21 cellular contexts compared by ENCODE assay signal in the genomic region with DNA sequence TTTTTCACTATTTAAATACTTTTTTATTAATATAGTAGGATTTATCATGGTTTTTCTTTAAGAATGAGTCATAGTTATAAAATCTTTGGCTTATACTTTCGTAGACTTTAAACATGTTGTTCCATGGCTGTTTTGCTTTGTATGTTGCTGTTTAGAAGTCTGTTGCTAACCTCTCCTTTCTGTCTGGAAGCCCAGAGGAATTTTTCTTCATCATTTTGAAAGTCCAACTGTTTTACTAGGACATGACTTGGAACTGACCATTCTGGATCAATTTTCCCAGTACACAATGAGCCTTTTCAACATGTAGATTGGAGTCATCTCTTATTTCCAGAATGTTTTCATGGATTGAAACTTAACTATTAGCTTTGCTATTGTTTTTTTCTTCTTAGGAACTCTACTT. TPM values are rescaled to one million over a fixed set of nuclear protein-coding genes. Genes with fewer than 3 reads are reported as not detected.
DNase-seq lines count a peak whose midpoint lies in the region; ATAC-seq and TF ChIP-seq lines count a peak whose summit lies in the region.
"Had no signal": no experiment of that assay in that cellular context is flagged by ENCODE, and none has a peak within 500 bp of the region (broad histone marks: within the 10 kb centered on the region; RNA-seq: fewer than 3 reads in every experiment).

No MANE protein-coding gene starts in this region.

- H3K9me3 ChIP-seq in Karpas-422 (ENCODE audit: low read length) (no peaks in the 10 kb centered on the region), right cardiac atrium (ENCODE audit: control insufficient read depth, low read length) (no peaks in the 10 kb centered on the region), thoracic aorta (no peaks in the 10 kb centered on the region)
- H3K9me3 ChIP-seq: ovary, upper lobe of left lung had no signal

- no peaks in the 10 kb centered on the region for H3K9me2 ChIP-seq in Karpas-422 (replicated peaks; ENCODE audit: insufficient read depth, low read length)

- H4K20me1 ChIP-seq in Karpas-422 (ENCODE audit: insufficient read depth, low read depth, low read length): no peaks in the 10 kb centered on the region

- peaks cover 70% of the 10 kb centered on the region for H3K4me1 ChIP-seq in Karpas-422 (ENCODE audit: low read length)
- H3K4me1 ChIP-seq in right cardiac atrium (ENCODE audit: control insufficient read depth, insufficient read depth, low read length): no peaks in the 10 kb centered on the region
- H3K4me1 ChIP-seq in thoracic aorta (ENCODE audit: control insufficient read depth in 1 of 2, low read depth in 2 of 2): peaks cover 0 to 10% of the 10 kb centered on the region in 2 donors
- H3K4me1 ChIP-seq: upper lobe of left lung had no signal

- intact Hi-C loops in right cardiac atrium (cut with DNase I): loop anchor here (5.0 kb wide), 1 partner anchor 134 kb away; no protein-coding TSS in a partner anchor

- DNase-seq in Karpas-422: no peak
- peak; percentile 27 for DNase-seq in dedifferentiated amniotic fluid mesenchymal stem cell (ENCODE audit: extremely low spot score)
- DNase-seq in right cardiac atrium: no peak
- DNase-seq in thoracic aorta (ENCODE audit: low spot score): no peak
- no peak for DNase-seq in NOMO-1 treated with DMSO at 0.1 percent for 48 hours (lab: John Stamatoyannopoulos, UW; ENCODE audit: unreplicated experiment)
- DNase-seq in NCI-H524 (lab: John Stamatoyannopoulos, UW): no peak
- no peak for DNase-seq in stimulated activated CD4-positive, alpha-beta T cell treated with anti-CD3 and anti-CD28 coated beads, Interleukin-4, amount 100 ng/mL, for 24 hours
- no peak for DNase-seq in activated naive CD4-positive, alpha-beta T cell treated with anti-CD3 and anti-CD28 coated beads, Interleukin-2, amount 50 U/mL, for 16 hours
- DNase-seq: activated CD4-positive, alpha-beta T cell treated with anti-CD3 and anti-CD28 coated beads for 1 hour; activated CD8-positive, alpha-beta memory T cell treated with anti-CD3 and anti-CD28 coated beads, Interleukin-2, amount 10 ng/mL, durations not matched to agents 7 days and 5 days; activated effector memory CD4-positive, alpha-beta T cell treated with Interleukin-2 at 50 U/mL for 16 hours; amniotic stem cell; DND-41; H9; NCI-H2081 treated with DMSO at 0.1 percent for 48 hours; NCI-H526 treated with DMSO at 0.1 percent for 48 hours; ovary; stimulated activated naive B cell treated with anti-CD40 and anti-IgM and Interleukin-4, amounts not matched to agents 10 μg/mL and 1 μg/mL and 100 μg/mL, for 72 hours; upper lobe of left lung had no signal

- H2AFZ ChIP-seq in Karpas-422 (ENCODE audit: low read length): no peak overlapping the region

- H3K36me3 ChIP-seq in Karpas-422 (ENCODE audit: insufficient read depth, low read length) (no peaks in the 10 kb centered on the region), thoracic aorta (no peaks in the 10 kb centered on the region)
- H3K36me3 ChIP-seq: ovary had no signal

- H3K27ac ChIP-seq in Karpas-422 (ENCODE audit: low read length) (0 out of 2 replicates have a peak overlapping the region, but pooled peaks have one; percentile 4), right cardiac atrium (ENCODE audit: low read length) (no peak overlapping the region), thoracic aorta (peak overlapping the region; percentile 67 to 69)
- H3K27ac ChIP-seq: HL-60, ovary, SK-N-MC, upper lobe of left lung had no signal

- ATAC-seq in right cardiac atrium: peak; percentile 43 to 78
- no peak for ATAC-seq in thoracic aorta (ENCODE audit: insufficient number of reproducible peaks, low FRiP score, low read depth)
- ATAC-seq: activated CD8-positive, alpha-beta memory T cell treated with anti-CD3 and anti-CD28 coated beads, Interleukin-2, amount 10 ng/mL, durations not matched to agents 7 days and 5 days; stimulated activated naive B cell treated with anti-CD40 and anti-IgM and Interleukin-4, amounts not matched to agents 10 μg/mL and 1 μg/mL and 100 μg/mL, for 72 hours had no signal

- H3K27me3 ChIP-seq in Karpas-422 (ENCODE audit: low read length) (no peaks in the 10 kb centered on the region), right cardiac atrium (ENCODE audit: control insufficient read depth, insufficient read depth) (no peaks in the 10 kb centered on the region), thoracic aorta (replicated peaks; ENCODE audit: insufficient read depth) (no peaks in the 10 kb centered on the region)
- H3K27me3 ChIP-seq: ovary, upper lobe of left lung had no signal

- no peak overlapping the region for H3K9ac ChIP-seq in Karpas-422 (ENCODE audit: low read length)

- TF ChIP-seq CTCF in thoracic aorta (IDR thresholded peaks at IDR 0.05): no peak

- H3K79me2 ChIP-seq in Karpas-422 (ENCODE audit: low read length): no peaks in the 10 kb centered on the region

- WGBS in right cardiac atrium: 72% methylated on average over 1 of the region's 1 CpG

- H3K4me3 ChIP-seq in Karpas-422 (ENCODE audit: low read length): no peak overlapping the region
- no peak overlapping the region for H3K4me3 ChIP-seq in right cardiac atrium (ENCODE audit: low read length)
- H3K4me3 ChIP-seq in thoracic aorta: no peak overlapping the region
- H3K4me3 ChIP-seq: ovary, SK-N-MC, upper lobe of left lung had no signal

- no peak overlapping the region for H3K4me2 ChIP-seq in Karpas-422 (ENCODE audit: low read depth, low read length, poor library complexity, severe bottlenecking)

RNA-seq across cellular contexts. Expression of gene CAB39L, which starts 7.9 kb away (rescaled TPM):
- total RNA-seq in Karpas-422 (2014; rRNA removed; shearing (Covaris generic); ENCODE audit: low replicate concordance): 24.7 and 51.9 TPM in 2 replicates
- total RNA-seq in right cardiac atrium (10 to 100 TPM; 24.6 to 31.7 (median 28.2) TPM), thoracic aorta (10 to 100 TPM; 38.7 to 46.7 TPM)
- 15.4 TPM for polyA plus RNA-seq in right cardiac atrium

RNA-seq across cellular contexts. Expression of gene SETDB2, which starts 8.1 kb away (rescaled TPM):
- 25.4 and 34.0 TPM in 2 replicates for total RNA-seq in Karpas-422 (2014; rRNA removed; shearing (Covaris generic); ENCODE audit: low replicate concordance)
- 10 to 100 TPM; 13.1 to 18.6 (median 16.0) TPM for total RNA-seq in right cardiac atrium
- 5.0 TPM for polyA plus RNA-seq in right cardiac atrium
- total RNA-seq in thoracic aorta: 1 to 10 TPM; 9.0 to 9.1 TPM

RNA-seq across cellular contexts. Expression of gene PHF11, which starts 59.8 kb away (rescaled TPM):
- 34.3 and 75.2 TPM in 2 replicates for total RNA-seq in Karpas-422 (2014; rRNA removed; shearing (Covaris generic); ENCODE audit: low replicate concordance)
- total RNA-seq in right cardiac atrium (10 to 100 TPM; 20.2 to 31.1 (median 23.9) TPM), thoracic aorta (10 to 100 TPM; 39.3 to 51.1 TPM)
- polyA plus RNA-seq in right cardiac atrium: 23.8 TPM
